ENCODE assay signal across 25 cellular contexts in genomic region chr1:94058766-94059165, GRCh38.
"Had no signal": no experiment of that assay in that cellular context is flagged by ENCODE, and none has a peak within 500 bp of the region (broad histone marks: within the 10 kb centered on the region; RNA-seq: fewer than 3 reads in every experiment).

No MANE protein-coding gene starts in this region.

- H3K9me3 Mint-ChIP-seq: dendritic cell treated with granulocyte-macrophage colony-stimulating factor and Interleukin-4, amounts not matched to agents 40 ng/mL and 50 ng/mL, for 4 days; mesothelial cell of epicardium; natural killer cell; neural crest cell; stimulated activated effector memory CD8-positive, alpha-beta T cell treated with anti-CD3 and anti-CD28 coated beads, Interleukin-12 subunit alpha, Interleukin-12 subunit beta, amount 100 ng/mL, for 72 hours had no signal

- ATAC-seq: gastroesophageal sphincter; left cardiac atrium; natural killer cell; right lobe of liver; stimulated activated effector memory CD8-positive, alpha-beta T cell treated with anti-CD3 and anti-CD28 coated beads, Interleukin-12 subunit alpha, Interleukin-12 subunit beta, amount 100 ng/mL, for 72 hours; stimulated activated naive CD8-positive, alpha-beta T cell treated with anti-CD3 and anti-CD28 coated beads, Interleukin-15, Interleukin-2, amounts not matched to agents 100 U/mL and 50 U/mL, for 24 hours had no signal

- H3K27me3 ChIP-seq: cardiac muscle cell, esophagus muscularis mucosa, hepatocyte, ovary, right lobe of liver, testis, tibial nerve had no signal

- H3K27ac Mint-ChIP-seq: dendritic cell treated with granulocyte-macrophage colony-stimulating factor and Interleukin-4, amounts not matched to agents 40 ng/mL and 50 ng/mL, for 4 days; mesothelial cell of epicardium; natural killer cell; stimulated activated effector memory CD8-positive, alpha-beta T cell treated with anti-CD3 and anti-CD28 coated beads, Interleukin-12 subunit alpha, Interleukin-12 subunit beta, amount 100 ng/mL, for 72 hours had no signal

- FAIRE-seq: colon, kidney had no signal

- DNase-seq: cerebellar nuclear complex; effector CD4-positive, alpha-beta T cell; glutamatergic neuron; kidney; left cardiac atrium; mammary epithelial cell; natural killer cell; nucleus accumbens; ovary; right lobe of liver; stimulated activated CD4-positive, alpha-beta T cell treated with anti-CD3 and anti-CD28 coated beads, Interleukin-4, amount 100 ng/mL, for 1 hour; stimulated activated CD8-positive, alpha-beta memory T cell treated with anti-CD3 and anti-CD28 coated beads, Interleukin-4, amount 100 ng/mL, for 48 hours; stimulated activated naive CD8-positive, alpha-beta T cell treated with anti-CD3 and anti-CD28 coated beads, Interleukin-15, Interleukin-2, amounts not matched to agents 100 U/mL and 50 U/mL, for 24 hours; testis had no signal

- H3K4me2 ChIP-seq: hepatocyte had no signal

- H3K4me3 Mint-ChIP-seq: dendritic cell treated with granulocyte-macrophage colony-stimulating factor and Interleukin-4, amounts not matched to agents 40 ng/mL and 50 ng/mL, for 4 days; mesothelial cell of epicardium; natural killer cell; neural crest cell; stimulated activated effector memory CD8-positive, alpha-beta T cell treated with anti-CD3 and anti-CD28 coated beads, Interleukin-12 subunit alpha, Interleukin-12 subunit beta, amount 100 ng/mL, for 72 hours had no signal

- H3K36me3 ChIP-seq: cardiac muscle cell, esophagus muscularis mucosa, gastroesophageal sphincter, ovary, right lobe of liver, tibial nerve had no signal

- H3K27ac ChIP-seq: cardiac muscle cell, epithelial cell of prostate, esophagus muscularis mucosa, gastroesophageal sphincter, hepatocyte, ovary, right lobe of liver, testis, tibial nerve had no signal

- H3K9me3 ChIP-seq: esophagus muscularis mucosa, gastroesophageal sphincter, ovary, right lobe of liver, testis, tibial nerve had no signal

- H3K4me3 ChIP-seq: cardiac muscle cell, esophagus muscularis mucosa, gastroesophageal sphincter, hepatocyte, ovary, right lobe of liver, testis, tibial nerve had no signal

- H3K4me1 Mint-ChIP-seq: stimulated activated effector memory CD8-positive, alpha-beta T cell treated with anti-CD3 and anti-CD28 coated beads, Interleukin-12 subunit alpha, Interleukin-12 subunit beta, amount 100 ng/mL, for 72 hours had no signal

- H2AFZ ChIP-seq: hepatocyte had no signal

- H3K79me2 ChIP-seq: hepatocyte had no signal

- H3K36me3 Mint-ChIP-seq: natural killer cell; stimulated activated effector memory CD8-positive, alpha-beta T cell treated with anti-CD3 and anti-CD28 coated beads, Interleukin-12 subunit alpha, Interleukin-12 subunit beta, amount 100 ng/mL, for 72 hours had no signal
